In the genomic region with DNA sequence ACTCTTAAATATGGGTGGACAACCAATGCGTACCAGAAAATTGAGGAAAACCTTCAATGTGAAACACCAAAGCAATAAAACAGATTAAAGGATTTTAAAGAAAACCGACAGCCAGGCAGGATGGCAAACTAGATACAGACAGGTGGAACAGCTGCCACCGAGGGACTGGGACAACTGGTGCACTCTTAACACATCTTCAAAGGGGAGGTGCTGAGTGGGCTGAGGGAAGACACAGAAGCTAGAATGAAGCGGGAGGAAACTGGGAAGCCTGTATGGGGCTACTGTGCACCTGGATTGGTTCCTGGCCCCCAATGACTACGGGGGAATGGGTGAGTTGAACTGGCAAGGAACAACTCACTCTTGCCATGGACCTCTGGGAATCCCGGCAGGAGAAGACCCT, we compare ENCODE assay signal across 19 cellular contexts.
"Had no signal": no experiment of that assay in that cellular context is flagged by ENCODE, and none has a peak within 500 bp of the region (broad histone marks: within the 10 kb centered on the region; RNA-seq: fewer than 3 reads in every experiment).

No MANE protein-coding gene starts in this region.

- H3K9me3 ChIP-seq: SK-N-SH had no signal

- DNase-seq: KBM-7, MM.1S, MV-4-11, NCI-H1048, NCI-H1105, NCI-H1417, NCI-H1436 treated with DMSO at 0.1 percent for 48 hours, NCI-H1694, NCI-H187 treated with DMSO at 0.1 percent for 48 hours, NCI-H2029 treated with DMSO at 0.1 percent for 48 hours, NCI-H2171 treated with DMSO at 0.1 percent for 48 hours, NCI-H345, NCI-H446 treated with DMSO at 0.1 percent for 48 hours, NCI-H526, Right ventricle myocardium superior, RPMI8226, SIG-M5, SK-N-SH, SW 1271 had no signal
